Comparison of ENCODE assay signal across 2 cellular contexts in genomic region chr9:133058051-133058450, GRCh38.
TF ChIP-seq lines count a peak whose summit lies in the region.

No MANE protein-coding gene starts in this region.

TF ChIP-seq in HepG2, 621 proteins besides CTCF, POLR2A, EP300 and RAD21:
- TF ChIP-seq AGO2 (optimal IDR thresholded peaks at IDR 0.05; ENCODE audit: low read depth, low read length) (peak; percentile 42), SNAPC2 (CRISPR knock-in tag; IDR thresholded peaks at IDR 0.05) (no peak)

TF ChIP-seq in K562, 482 proteins besides CTCF, POLR2A, EP300 and RAD21:
- TF ChIP-seq TAF15 (IDR thresholded peaks at IDR 0.05; ENCODE audit: low read depth, low read length): no peak
- no peak for TF ChIP-seq TFAM (CRISPR knock-in tag; conservative IDR thresholded peaks at IDR 0.05)
- TF ChIP-seq RBM39 (optimal IDR thresholded peaks at IDR 0.05; ENCODE audit: low read depth, low read length): no peak
- TF ChIP-seq MEF2A (IDR thresholded peaks at IDR 0.05; ENCODE audit: control insufficient read depth, low read depth, low read length): no peak
- TF ChIP-seq TSHZ1 (CRISPR knock-in tag; IDR thresholded peaks at IDR 0.05): no peak
- no peak for TF ChIP-seq MAZ (CRISPR knock-in tag; conservative IDR thresholded peaks at IDR 0.05 in 1 of 2, IDR thresholded peaks at IDR 0.05 in 1 of 2)
- TF ChIP-seq ZBTB26 (CRISPR knock-in tag; IDR thresholded peaks at IDR 0.05): no peak
- no peak for TF ChIP-seq CHD1 (IDR thresholded peaks at IDR 0.05; ENCODE audit: low read length)
- no peak for TF ChIP-seq MYNN (IDR thresholded peaks at IDR 0.05)
- TF ChIP-seq MYNN (CRISPR knock-in tag; IDR thresholded peaks at IDR 0.05): no peak
